ENCODE assay signal across 1 cellular context in genomic region chr7:73894851-73895441, GRCh38.
TF ChIP-seq lines count a peak whose summit lies in the region.

No MANE protein-coding gene starts in this region.

TF ChIP-seq in GM23338, 12 proteins besides CTCF, POLR2A, EP300 and RAD21 (continued from another document):
- no peak for TF ChIP-seq ZNF114 (CRISPR knock-in tag; IDR thresholded peaks at IDR 0.05)
- no peak for TF ChIP-seq ETS1 (IDR thresholded peaks at IDR 0.05)
- TF ChIP-seq NANOG (IDR thresholded peaks at IDR 0.05; ENCODE audit: borderline replicate concordance) = no peak
- TF ChIP-seq EZH2phosphoT487 (IDR thresholded peaks at IDR 0.05; ENCODE audit: unreplicated experiment) = no peak
TF ChIP-seq in GM23338: peak in this region for 0.
